ENCODE assay signal across 28 cellular contexts in genomic region chr16:72658888-72659717, GRCh38.
DNase-seq lines count a peak whose midpoint lies in the region; ATAC-seq, FAIRE-seq and TF ChIP-seq lines count a peak whose summit lies in the region.
"Had no signal": no experiment of that assay in that cellular context is flagged by ENCODE, and none has a peak within 500 bp of the region (broad histone marks: within the 10 kb centered on the region; RNA-seq: fewer than 3 reads in every experiment).

No MANE protein-coding gene starts in this region.

- no peak for TF ChIP-seq EP300 in HepG2 (IDR thresholded peaks at IDR 0.05; ENCODE audit: low read depth in 2 of 2, low read length in 2 of 2)
- TF ChIP-seq EP300 in HepG2 (CRISPR knock-in tag; IDR thresholded peaks at IDR 0.05; ENCODE audit: borderline replicate concordance) = no peak

- no peak overlapping the region for H3K4me3 ChIP-seq in HepG2 (replicated peaks in 1 of 3; ENCODE audit: insufficient read depth in 1 of 3, low read depth in 2 of 3, low read length in 3 of 3)
- no peak overlapping the region for H3K4me3 ChIP-seq in right lobe of liver
- no peak overlapping the region for H3K4me3 ChIP-seq in heart right ventricle
- H3K4me3 ChIP-seq in CD4-positive, alpha-beta memory T cell (ENCODE audit: low read length in 2 of 2) = no peak overlapping the region
- H3K4me3 ChIP-seq: hepatocyte, left lung had no signal

- no peak for DNase-seq in HepG2 (ENCODE audit: low spot score)
- DNase-seq in right lobe of liver = no peak
- peak; percentile 29 for DNase-seq in NCI-H226
- peak; percentile 22 for DNase-seq in fibroblast of gingiva (ENCODE audit: low read depth)
- no peak for DNase-seq in left ventricle myocardium superior
- no peak for DNase-seq in heart right ventricle
- DNase-seq in CD4-positive, alpha-beta memory T cell = no peak
- DNase-seq: activated CD4-positive, alpha-beta T cell treated with anti-CD3 and anti-CD28 coated beads, Interleukin-2, amount 50 U/mL, for 48 hours; activated CD8-positive, alpha-beta memory T cell treated with anti-CD3 and anti-CD28 coated beads, Interleukin-2, amount 50 U/mL, for 4 hours; BE2C; cerebellar nuclear complex; DMS79; foreskin melanocyte; immature natural killer cell; KBM-7; left lung; naive thymus-derived CD4-positive, alpha-beta T cell; NCI-H1694; NCI-H2171; small intestine; stimulated activated CD4-positive, alpha-beta T cell treated with anti-CD3 and anti-CD28 coated beads, Interleukin-1b, Interleukin-23, amount 100 ng/mL, for 48 hours had no signal

- H3K79me2 ChIP-seq in HepG2 (ENCODE audit: insufficient read depth, low read length) = peaks cover 19% of the 10 kb centered on the region
- H3K79me2 ChIP-seq: hepatocyte had no signal

- POLR2A ChIA-PET in HepG2 (lab: Yijun Ruan, JAX) = no interaction called here
- POLR2A ChIA-PET in CD4-positive, alpha-beta memory T cell (lab: Charles Lee; ENCODE audit: partially characterized antibody) = no interaction called here

- H2AFZ ChIP-seq in HepG2 (ENCODE audit: low read length) = no peak overlapping the region
- H2AFZ ChIP-seq: hepatocyte had no signal

- H3K36me3 Mint-ChIP-seq in CD4-positive, alpha-beta memory T cell = no peaks in the 10 kb centered on the region
- H3K36me3 Mint-ChIP-seq: immature natural killer cell had no signal

- no TSS peak for BruUV-seq in HepG2 (replicated peaks; lab: Mats Ljungman, UMichigan)

- peaks cover 4 to 6% (median 5%) of the 10 kb centered on the region in 4 donors for H3K4me1 Mint-ChIP-seq in CD4-positive, alpha-beta memory T cell

- H3K4me2 ChIP-seq in HepG2 (ENCODE audit: low read depth, low read length) = no peak overlapping the region
- H3K4me2 ChIP-seq: hepatocyte had no signal

- H3K27me3 ChIP-seq in HepG2 (ENCODE audit: control insufficient read depth in 1 of 2, insufficient read depth in 2 of 2, low read length in 2 of 2) (no peaks in the 10 kb centered on the region; a peak in 1 of 5 replicates), right lobe of liver (peaks cover 0 to 4% of the 10 kb centered on the region in 2 donors), heart right ventricle (peaks cover 0 to 7% (median 0%) of the 10 kb centered on the region in 7 donors)
- no peaks in the 10 kb centered on the region for H3K27me3 ChIP-seq in CD4-positive, alpha-beta memory T cell (ENCODE audit: insufficient read depth, low read length)
- H3K27me3 ChIP-seq: BE2C, hepatocyte, left lung had no signal

- no peaks in the 10 kb centered on the region for H4K20me1 ChIP-seq in HepG2 (ENCODE audit: insufficient read depth, low read length)

- intact Hi-C loops in HepG2 (cut with micrococcal nuclease; ENCODE audit: unreplicated experiment) (no loop called here), right lobe of liver (cut with DNase I) (no loop called here), left ventricle myocardium superior (cut with micrococcal nuclease) (no loop called here), heart right ventricle (cut with DNase I) (no loop called here)
- intact Hi-C loops in CD4-positive, alpha-beta memory T cell (cut with micrococcal nuclease) = no loop called here

- no peaks in the 10 kb centered on the region for H3K36me3 ChIP-seq in HepG2 (replicated peaks in 1 of 2; ENCODE audit: control insufficient read depth in 1 of 2, insufficient read depth in 2 of 2, low read length in 2 of 2)
- H3K36me3 ChIP-seq in right lobe of liver = no peaks in the 10 kb centered on the region
- no peaks in the 10 kb centered on the region for H3K36me3 ChIP-seq in heart right ventricle
- H3K36me3 ChIP-seq in CD4-positive, alpha-beta memory T cell (ENCODE audit: insufficient read depth, low read length) = no peaks in the 10 kb centered on the region
- H3K36me3 ChIP-seq: BE2C, left lung had no signal

- no peak for TF ChIP-seq POLR2A in HepG2 (IDR thresholded peaks at IDR 0.05; ENCODE audit: insufficient read depth in 1 of 2, low read depth in 2 of 2, low read length in 2 of 2)
- no peak for TF ChIP-seq POLR2A in right lobe of liver (IDR thresholded peaks at IDR 0.05)

- peaks cover 0 to 4% of the 10 kb centered on the region in 2 donors for H3K27me3 Mint-ChIP-seq in CD4-positive, alpha-beta memory T cell
- H3K27me3 Mint-ChIP-seq: type B pancreatic cell had no signal

- in situ Hi-C loops in HepG2 (cut with HindIII; ENCODE audit: extremely low pct_ligation_motif_present, low pct_unique_long_range_greater_than_20kb) = no loop called here

- ATAC-seq in HepG2 (no peak), right lobe of liver (no peak), left ventricle myocardium superior (no peak), GM21786 (IDR thresholded peaks at IDR 0.05; ENCODE audit: unreplicated experiment) (no peak), heart right ventricle (no peak)
- ATAC-seq: activated naive CD4-positive, alpha-beta T cell treated with anti-CD3 and anti-CD28 coated beads, Interleukin-2, amount 50 U/mL, for 72 hours; left lung; naive thymus-derived CD4-positive, alpha-beta T cell had no signal

- no peak for FAIRE-seq in HepG2 (lab: Jason Lieb, UNC)
- FAIRE-seq: A204.1, small intestine had no signal

- TF ChIP-seq CTCF in HepG2 (CRISPR knock-in tag; IDR thresholded peaks at IDR 0.05) (no peak), right lobe of liver (IDR thresholded peaks at IDR 0.05) (no peak), heart right ventricle (IDR thresholded peaks at IDR 0.05) (no peak)

- no peak overlapping the region for H3K4me3 Mint-ChIP-seq in CD4-positive, alpha-beta memory T cell
- H3K4me3 Mint-ChIP-seq: immature natural killer cell; mesothelial cell of epicardium; naive thymus-derived CD4-positive, alpha-beta T cell; type B pancreatic cell had no signal

- CTCF ChIA-PET in HepG2 (lab: Yijun Ruan, JAX; ENCODE audit: low intra/inter-chr PET ratio, low total read pairs) = no interaction called here
- CTCF ChIA-PET in CD4-positive, alpha-beta memory T cell (lab: Charles Lee; ENCODE audit: partially characterized antibody) = interaction anchor here (1.2 kb wide), 1 partner anchor 10 kb away, joined by 3 read pairs; no protein-coding TSS in a partner anchor

- H3K9me3 Mint-ChIP-seq in CD4-positive, alpha-beta memory T cell = peaks cover 0 to 2% (median 0%) of the 10 kb centered on the region in 8 donors
- H3K9me3 Mint-ChIP-seq: activated naive CD4-positive, alpha-beta T cell treated with anti-CD3 and anti-CD28 coated beads, Interleukin-2, amount 50 U/mL, for 72 hours had no signal

- peak overlapping the region in 1 of 7 donors; percentile 41 for H3K27ac Mint-ChIP-seq in CD4-positive, alpha-beta memory T cell
- H3K27ac Mint-ChIP-seq: activated naive CD4-positive, alpha-beta T cell treated with anti-CD3 and anti-CD28 coated beads, Interleukin-2, amount 50 U/mL, for 72 hours; immature natural killer cell; mesothelial cell of epicardium; naive thymus-derived CD4-positive, alpha-beta T cell; T-helper 2 cell treated with Interferon-gamma antibody and Interleukin-4, amounts not matched to agents 5 μg/mL and 100 μg/mL, for 36 hours; type B pancreatic cell had no signal

- TF ChIP-seq RAD21 in HepG2 (CRISPR knock-in tag; IDR thresholded peaks at IDR 0.05) = no peak

- H3K9me3 ChIP-seq in HepG2 (ENCODE audit: low read length) (no peaks in the 10 kb centered on the region), right lobe of liver (no peaks in the 10 kb centered on the region), heart right ventricle (peaks cover 0 to 4% (median 0%) of the 10 kb centered on the region in 11 donors)
- H3K9me3 ChIP-seq in CD4-positive, alpha-beta memory T cell (ENCODE audit: control insufficient read depth in 1 of 2, low read length in 2 of 2) = no peaks in the 10 kb centered on the region
- H3K9me3 ChIP-seq: BE2C, left lung had no signal

- no peak overlapping the region for H3K27ac ChIP-seq in HepG2 (ENCODE audit: extremely low read length, insufficient read depth, low read length)
- no peak overlapping the region for H3K27ac ChIP-seq in right lobe of liver
- H3K27ac ChIP-seq in heart right ventricle = no peak overlapping the region
- H3K27ac ChIP-seq in CD4-positive, alpha-beta memory T cell (ENCODE audit: low read depth, low read length) = no peak overlapping the region
- H3K27ac ChIP-seq: hepatocyte, left lung had no signal

- H3K4me1 ChIP-seq in HepG2 (ENCODE audit: insufficient read depth, low read length) (peaks cover 12% of the 10 kb centered on the region), right lobe of liver (peaks cover 0 to 4% (median 0%) of the 10 kb centered on the region in 4 donors), heart right ventricle (peaks cover 0 to 8% (median 5%) of the 10 kb centered on the region in 9 donors)
- peaks cover 7% of the 10 kb centered on the region for H3K4me1 ChIP-seq in CD4-positive, alpha-beta memory T cell (ENCODE audit: insufficient read depth, low read length)
- H3K4me1 ChIP-seq: BE2C had no signal

- WGBS in HepG2 (ENCODE audit: low lambda C conversion rate) = 82% methylated on average over 5 of the region's 5 CpGs
- 84% methylated on average over 5 of the region's 5 CpGs for WGBS in right lobe of liver (ENCODE audit: insufficient coverage, low coverage, low lambda C conversion rate, missing lambda C conversion rate)
- WGBS in heart right ventricle, 2 donors = 86 to 90% methylated on average over 5 of the region's 5 CpGs

- H3K9ac ChIP-seq in HepG2 (ENCODE audit: insufficient read depth, low read depth, low read length) = no peak overlapping the region

TF ChIP-seq in HepG2, 621 proteins besides CTCF, POLR2A, EP300 and RAD21 (continues in another document):
- TF ChIP-seq CEBPB (IDR thresholded peaks at IDR 0.05; ENCODE audit: borderline replicate concordance, low read depth, low read length) = peak; percentile 24; the same call in 1 of the 2 replicates
- no peak for TF ChIP-seq U2AF1 (optimal IDR thresholded peaks at IDR 0.05; ENCODE audit: low read depth, low read length)
- no peak for TF ChIP-seq ZBTB49 (CRISPR knock-in tag; IDR thresholded peaks at IDR 0.05; ENCODE audit: borderline replicate concordance)
- TF ChIP-seq ATF7-NPFF (CRISPR knock-in tag; IDR thresholded peaks at IDR 0.05; ENCODE audit: low read depth) = no peak
- TF ChIP-seq ZNF672 (CRISPR knock-in tag; IDR thresholded peaks at IDR 0.05) = no peak
- peak; percentile 52; the same call in 1 of the 2 replicates for TF ChIP-seq ZNF121 (CRISPR knock-in tag; IDR thresholded peaks at IDR 0.05)

Comparison
In these comparisons a context has a peak if more than half of its experiments do, and no peak if none do; other contexts are left out.
1. DNase-seq: peak in NCI-H226 (single experiment) and fibroblast of gingiva (single experiment); none in HepG2 (single experiment), right lobe of liver (0 of 3), left ventricle myocardium superior (single experiment), heart right ventricle (0 of 2) and CD4-positive, alpha-beta memory T cell (0 of 5).